In genomic region chr7:159100281-159101082, GRCh38 we compare ENCODE assay signal across 11 cellular contexts. TPM values are rescaled to one million over a fixed set of nuclear protein-coding genes. Genes with fewer than 3 reads are reported as not detected.
A peak's percentile ranks its signal among the peaks of the same experiment; 100 is the strongest.
DNase-seq lines count a peak whose midpoint lies in the region; ATAC-seq and TF ChIP-seq lines count a peak whose summit lies in the region.
"Not testable (repeated sequence)": the region's sequence is repeated elsewhere in the genome, so short reads cannot be mapped to it uniquely, and the experiment has no call there.
"Had no signal": no experiment of that assay in that cellular context is flagged by ENCODE, and none has a peak within 500 bp of the region (broad histone marks: within the 10 kb centered on the region; RNA-seq: fewer than 3 reads in every experiment).

No MANE protein-coding gene starts in this region.

- not testable (repeated sequence) for H3K4me1 Mint-ChIP-seq in activated T-cell treated with anti-CD3 and anti-CD28 coated beads, Interleukin-2, amount 50 U/mL, for 24 hours (ENCODE audit: low read depth); endodermal cell

- H3K27ac Mint-ChIP-seq in activated T-cell treated with anti-CD3 and anti-CD28 coated beads, Interleukin-2, amount 50 U/mL, for 24 hours; endodermal cell: not testable (repeated sequence)

- not testable (repeated sequence) for H3K9me3 ChIP-seq in DND-41 (ENCODE audit: insufficient read depth, low read length, severe bottlenecking); endodermal cell (ENCODE audit: control insufficient read depth, low read length); heart left ventricle; stomach; upper lobe of right lung

- not testable (repeated sequence) for H3K27me3 ChIP-seq in DND-41 (ENCODE audit: insufficient read depth, low read length, poor library complexity); endodermal cell (ENCODE audit: control insufficient read depth, insufficient read depth, low read length, poor library complexity, severe bottlenecking); heart left ventricle; stomach; upper lobe of right lung

- not testable (repeated sequence) for H3K4me3 Mint-ChIP-seq in activated T-cell treated with anti-CD3 and anti-CD28 coated beads, Interleukin-2, amount 50 U/mL, for 24 hours; endodermal cell

- H3K27me3 Mint-ChIP-seq in activated T-cell treated with anti-CD3 and anti-CD28 coated beads, Interleukin-2, amount 50 U/mL, for 24 hours; endodermal cell (ENCODE audit: insufficient read depth): not testable (repeated sequence)

- not testable (repeated sequence) for H3K9ac ChIP-seq in DND-41 (ENCODE audit: low read depth, low read length); endodermal cell (ENCODE audit: extremely low read depth, low read length, poor library complexity, severe bottlenecking)

- H3K4me3 ChIP-seq in DND-41 (ENCODE audit: low read depth in 1 of 2, low read length in 2 of 2); endodermal cell (ENCODE audit: low read length); heart left ventricle; stomach; upper lobe of right lung: not testable (repeated sequence)

- TF ChIP-seq POLR2A in heart left ventricle (IDR thresholded peaks at IDR 0.05); stomach (IDR thresholded peaks at IDR 0.05): not testable (repeated sequence)

- not testable (repeated sequence) for ATAC-seq in DND-41 (ENCODE audit: insufficient read depth, low read depth); heart left ventricle; upper lobe of right lung

- not testable (repeated sequence) for H3K36me3 Mint-ChIP-seq in activated T-cell treated with anti-CD3 and anti-CD28 coated beads, Interleukin-2, amount 50 U/mL, for 24 hours (ENCODE audit: low read depth)
- H3K36me3 Mint-ChIP-seq in endodermal cell (ENCODE audit: low read depth) = peaks cover 15% of the 10 kb centered on the region

- peak overlapping the region; percentile 50; the same call in 1 of the 2 replicates for H3K27ac ChIP-seq in DND-41 (ENCODE audit: low read length)
- H3K27ac ChIP-seq in endodermal cell (ENCODE audit: low read depth, low read length); upper lobe of right lung: not testable (repeated sequence)
- H3K27ac ChIP-seq in heart left ventricle = peak overlapping the region in 10 of 12 donors; percentile 72 to 99 (median 94)
- peak overlapping the region in 4 of 5 donors; percentile 70 to 90 (median 80) for H3K27ac ChIP-seq in stomach

- not testable (repeated sequence) for H2AFZ ChIP-seq in DND-41 (ENCODE audit: low read depth, low read length)

- not testable (repeated sequence) for DNase-seq in DND-41
- peak; percentile 12 for DNase-seq in activated T-cell treated with anti-CD3 and anti-CD28 coated beads, Interleukin-2, amount 50 U/mL, for 24 hours
- DNase-seq in endodermal cell = peak; percentile 24
- peak in 3 of 5 donors; percentile 4 to 9 (median 8) for DNase-seq in heart left ventricle
- peak; percentile 35 for DNase-seq in mesenteric fat pad (ENCODE audit: low spot score)
- peak; percentile 5 for DNase-seq in stomach
- peak; percentile 34 for DNase-seq in upper lobe of right lung

- TF ChIP-seq EP300 in stomach (IDR thresholded peaks at IDR 0.05) = not testable (repeated sequence)

- H3K36me3 ChIP-seq in DND-41 (ENCODE audit: insufficient read depth, low read length) = peaks cover 99% of the 10 kb centered on the region
- H3K36me3 ChIP-seq in endodermal cell (ENCODE audit: control insufficient read depth, insufficient read depth, low read length); heart left ventricle; stomach; upper lobe of right lung: not testable (repeated sequence)

- H3K79me2 ChIP-seq in DND-41 (ENCODE audit: insufficient read depth, low read length) = peaks cover 10% of the 10 kb centered on the region

- not testable (repeated sequence) for H3K4me2 ChIP-seq in DND-41 (ENCODE audit: insufficient read depth, low read length)

- not testable (repeated sequence) for H4K20me1 ChIP-seq in DND-41 (ENCODE audit: insufficient read depth, low read length)

- not testable (repeated sequence) for TF ChIP-seq CTCF in DND-41 (IDR thresholded peaks at IDR 0.05; ENCODE audit: borderline replicate concordance, extremely low read depth, low read length, poor library complexity, severe bottlenecking); endodermal cell (conservative IDR thresholded peaks at IDR 0.05); heart left ventricle (IDR thresholded peaks at IDR 0.05); stomach (IDR thresholded peaks at IDR 0.05); upper lobe of right lung (IDR thresholded peaks at IDR 0.05)

- 94 to 96% methylated on average over 36 to 37 of the region's 37 CpGs for WGBS in endodermal cell (ENCODE audit: insufficient coverage in 1 of 2, insufficient read length in 1 of 2), 2 experiments
- WGBS in heart left ventricle, 4 donors = 92 to 97% (median 95%) methylated on average over 37 of the region's 37 CpGs
- WGBS in stomach, 5 donors = 92 to 97% (median 96%) methylated on average over 37 of the region's 37 CpGs

- not testable (repeated sequence) for H3K9me3 Mint-ChIP-seq in activated T-cell treated with anti-CD3 and anti-CD28 coated beads, Interleukin-2, amount 50 U/mL, for 24 hours
- peaks cover 24% of the 10 kb centered on the region for H3K9me3 Mint-ChIP-seq in endodermal cell

- intact Hi-C loops in heart left ventricle (cut with DNase I); stomach (cut with DNase I; ENCODE audit: low total_unique reads); upper lobe of right lung (cut with DNase I): not testable (repeated sequence)

- H3K4me1 ChIP-seq in DND-41 (ENCODE audit: insufficient read depth, low read length); endodermal cell (ENCODE audit: control insufficient read depth, insufficient read depth, low read length): not testable (repeated sequence)
- H3K4me1 ChIP-seq in heart left ventricle = peaks cover 0 to 52% (median 29%) of the 10 kb centered on the region in 12 donors
- peaks cover 0 to 47% (median 27%) of the 10 kb centered on the region in 4 donors for H3K4me1 ChIP-seq in stomach
- peaks cover 12% of the 10 kb centered on the region for H3K4me1 ChIP-seq in upper lobe of right lung

RNA-seq across cellular contexts. Expression of gene VIPR2, which starts 44.2 kb away (rescaled TPM):
- total RNA-seq in endodermal cell (1 to 10 TPM in 1 of 2 donors, under 1 TPM in 1; 0.64 to 1.8 TPM), heart left ventricle (10 to 100 TPM; 12.3 to 27.0 (median 20.5) TPM), mesenteric fat pad (4.6 TPM), stomach (10 to 100 TPM in 3 of 5 donors, 1 to 10 TPM in 2; 1.2 to 25.4 (median 11.7) TPM), upper lobe of right lung (4.5 TPM)
- polyA plus RNA-seq in endodermal cell (2013, experiment 1 of 2) = 0.57 TPM
- polyA plus RNA-seq in endodermal cell (2013, experiment 2 of 2) = 0.41 TPM
- polyA plus RNA-seq in heart left ventricle (10 to 100 TPM in 1 of 2 donors, 1 to 10 TPM in 1; 3.3 to 15.1 TPM), stomach (1 to 10 TPM; 1.6 to 5.7 (median 1.7) TPM)
- total RNA-seq: A172, G401, IMR-90 had no signal
- polyA plus RNA-seq: BJ, IMR-90 had no signal
